In genomic region chr11:94623120-94623735, GRCh38 we compare ENCODE assay signal across 9 cellular contexts. TPM values are rescaled to one million over a fixed set of nuclear protein-coding genes. Genes with fewer than 3 reads are reported as not detected.
DNase-seq lines count a peak whose midpoint lies in the region; ATAC-seq and TF ChIP-seq lines count a peak whose summit lies in the region.
"Had no signal": no experiment of that assay in that cellular context is flagged by ENCODE, and none has a peak within 500 bp of the region (broad histone marks: within the 10 kb centered on the region; RNA-seq: fewer than 3 reads in every experiment).

No MANE protein-coding gene starts in this region.

- H3K4me3 Mint-ChIP-seq in activated CD8-positive, alpha-beta memory T cell treated with anti-CD3 and anti-CD28 coated beads, Interleukin-2, amount 10 ng/mL, durations not matched to agents 7 days and 5 days: no peak overlapping the region
- no peak overlapping the region for H3K4me3 Mint-ChIP-seq in immature natural killer cell

- no peaks in the 10 kb centered on the region for H3K36me3 ChIP-seq in brain microvascular endothelial cell (replicated peaks)
- H3K36me3 ChIP-seq: BLaER1 had no signal

- peak; percentile 55 for DNase-seq in activated CD8-positive, alpha-beta memory T cell treated with anti-CD3 and anti-CD28 coated beads, Interleukin-2, amount 10 ng/mL, durations not matched to agents 7 days and 5 days
- no peak for DNase-seq in activated CD8-positive, alpha-beta memory T cell treated with anti-CD3 and anti-CD28 coated beads, Interleukin-2, amount 50 U/mL, for 48 hours
- DNase-seq in NCI-H1436 (lab: John Stamatoyannopoulos, UW) (peak; percentile 85), brain microvascular endothelial cell (peak; percentile 65), immature natural killer cell (peak; percentile 19 to 26 (median 22))
- peak; percentile 35 for DNase-seq in stimulated activated CD4-positive, alpha-beta T cell treated with anti-CD3 and anti-CD28 coated beads, Interleukin-1b, Interleukin-23, amount 100 ng/mL, for 48 hours

- no peak overlapping the region for H3K4me3 ChIP-seq in brain microvascular endothelial cell (ENCODE audit: low read depth, low read length)
- H3K4me3 ChIP-seq: BLaER1 had no signal

- H3K27me3 Mint-ChIP-seq in activated CD8-positive, alpha-beta memory T cell treated with anti-CD3 and anti-CD28 coated beads, Interleukin-2, amount 10 ng/mL, durations not matched to agents 7 days and 5 days: peaks cover 6% of the 10 kb centered on the region
- peaks cover 2 to 6% (median 3%) of the 10 kb centered on the region in 3 donors for H3K27me3 Mint-ChIP-seq in immature natural killer cell (ENCODE audit: low read depth in 3 of 3)

- H3K36me3 Mint-ChIP-seq in activated CD8-positive, alpha-beta memory T cell treated with anti-CD3 and anti-CD28 coated beads, Interleukin-2, amount 10 ng/mL, durations not matched to agents 7 days and 5 days: peaks cover 5% of the 10 kb centered on the region
- peaks cover 5 to 6% (median 6%) of the 10 kb centered on the region in 3 donors for H3K36me3 Mint-ChIP-seq in immature natural killer cell

- H3K9me3 Mint-ChIP-seq in activated CD8-positive, alpha-beta memory T cell treated with anti-CD3 and anti-CD28 coated beads, Interleukin-2, amount 10 ng/mL, durations not matched to agents 7 days and 5 days (ENCODE audit: low read depth): peaks cover 6% of the 10 kb centered on the region
- peaks cover 0 to 10% (median 6%) of the 10 kb centered on the region in 6 donors for H3K9me3 Mint-ChIP-seq in immature natural killer cell

- in situ Hi-C loops in brain microvascular endothelial cell (cut with HindIII; ENCODE audit: low pct_ligation_motif_present, low sequenced_read_pairs): no loop called here

- ATAC-seq in activated CD8-positive, alpha-beta memory T cell treated with anti-CD3 and anti-CD28 coated beads, Interleukin-2, amount 10 ng/mL, durations not matched to agents 7 days and 5 days: peak; percentile 82
- ATAC-seq in HG02642 (IDR thresholded peaks at IDR 0.05; ENCODE audit: poor library complexity, unreplicated experiment) (peak; percentile 87), SK-N-SH treated with all-trans-retinoic acid at 6 μM for 48 hours (peak; percentile 99)

- no peak overlapping the region for H3K27ac ChIP-seq in brain microvascular endothelial cell
- H3K27ac ChIP-seq: BLaER1 had no signal

- H3K27ac Mint-ChIP-seq in activated CD8-positive, alpha-beta memory T cell treated with anti-CD3 and anti-CD28 coated beads, Interleukin-2, amount 10 ng/mL, durations not matched to agents 7 days and 5 days: no peak overlapping the region
- H3K27ac Mint-ChIP-seq in immature natural killer cell: no peak overlapping the region

- H3K27me3 ChIP-seq in brain microvascular endothelial cell (replicated peaks): no peaks in the 10 kb centered on the region
- H3K27me3 ChIP-seq: BLaER1 had no signal

- CTCF ChIA-PET in activated CD8-positive, alpha-beta memory T cell treated with anti-CD3 and anti-CD28 coated beads, Interleukin-2, amount 10 ng/mL, durations not matched to agents 7 days and 5 days (lab: Charles Lee): interaction anchor here (0.6 to 1.8 kb wide), 14 partner anchors 13 to 458 kb away, joined by 3 to 12 read pairs (median 3); partner anchors contain the start of genes CWC15, KDM4D and SRSF8

- TF ChIP-seq CTCF in brain microvascular endothelial cell (IDR thresholded peaks at IDR 0.05; ENCODE audit: low read depth, low read length, missing control alignments): peak; percentile 85

- H3K4me1 Mint-ChIP-seq in activated CD8-positive, alpha-beta memory T cell treated with anti-CD3 and anti-CD28 coated beads, Interleukin-2, amount 10 ng/mL, durations not matched to agents 7 days and 5 days: no peaks in the 10 kb centered on the region
- no peaks in the 10 kb centered on the region for H3K4me1 Mint-ChIP-seq in immature natural killer cell

TF ChIP-seq in SK-N-SH treated with all-trans-retinoic acid at 6 μM for 48 hours, 23 proteins besides CTCF, POLR2A, EP300 and RAD21:
- TF ChIP-seq ZFP3 (CRISPR knock-in tag; IDR thresholded peaks at IDR 0.05) (peak; percentile 90), ZNF70 (CRISPR knock-in tag; IDR thresholded peaks at IDR 0.05) (no peak)

RNA-seq across cellular contexts. Expression of gene PIWIL4, which starts 56.1 kb away (rescaled TPM):
- total RNA-seq in activated CD8-positive, alpha-beta memory T cell treated with anti-CD3 and anti-CD28 coated beads, Interleukin-2, amount 10 ng/mL, durations not matched to agents 7 days and 5 days: under 1 TPM; 0.75 to 0.79 TPM
- polyA plus RNA-seq in immature natural killer cell: under 1 TPM in 1 of 3 donors, not detected in 2; 0.85 TPM
